Comparison of ENCODE assay signal across 15 cellular contexts in genomic region chr7:29327455-29327854, GRCh38.
DNase-seq lines count a peak whose midpoint lies in the region; ATAC-seq, FAIRE-seq and TF ChIP-seq lines count a peak whose summit lies in the region.
"Had no signal": no experiment of that assay in that cellular context is flagged by ENCODE, and none has a peak within 500 bp of the region (broad histone marks: within the 10 kb centered on the region; RNA-seq: fewer than 3 reads in every experiment).

No MANE protein-coding gene starts in this region.

- H3K27ac ChIP-seq in pancreas = peak overlapping the region in 3 of 4 donors; percentile 31 to 47 (median 41)

- DNase-seq in HEK293T (ENCODE audit: extremely low spot score) (peak; percentile 47), NCI-H2029 (lab: John Stamatoyannopoulos, UW) (peak; percentile 75), NCI-H526 treated with DMSO at 0.1 percent for 48 hours (lab: John Stamatoyannopoulos, UW) (peak; percentile 79), pancreas (no peak), UCSD-AML1 (lab: John Stamatoyannopoulos, UW; ENCODE audit: unreplicated experiment) (no peak)
- DNase-seq: activated gamma-delta T cell treated with Interleukin-2 at 50 U/mL for 16 hours, BE2C, GOT3, immature natural killer cell, retina, SIG-M5 had no signal

- H3K27me3 ChIP-seq in pancreas = no peaks in the 10 kb centered on the region
- H3K27me3 ChIP-seq: BE2C had no signal

- FAIRE-seq in pancreas (lab: Jason Lieb, UNC) = no peak
- FAIRE-seq: astrocyte had no signal

- intact Hi-C loops in pancreas (cut with DNase I) = no loop called here

- CTCF ChIA-PET in HEK293T (lab: Yijun Ruan, JAX) = interaction anchor here (0.7 kb wide), 1 partner anchor 138 kb away, joined by 3 read pairs; no protein-coding TSS in a partner anchor

- no peak for TF ChIP-seq CTCF in pancreas (IDR thresholded peaks at IDR 0.05)

- 81 to 84% methylated on average over 8 of the region's 8 CpGs for WGBS in pancreas, 2 donors

- POLR2A ChIA-PET in HEK293T (lab: Yijun Ruan, JAX) = no interaction called here

- ATAC-seq in pancreas (no peak), HG03159 (IDR thresholded peaks at IDR 0.05; ENCODE audit: unreplicated experiment) (no peak), GM19395 (IDR thresholded peaks at IDR 0.05; ENCODE audit: unreplicated experiment) (no peak)

- no peak overlapping the region for H3K4me3 ChIP-seq in pancreas
- H3K4me3 ChIP-seq: coronary artery had no signal

- no peaks in the 10 kb centered on the region for H3K36me3 ChIP-seq in pancreas
- H3K36me3 ChIP-seq: BE2C had no signal

- H3K4me1 ChIP-seq in pancreas = peaks cover 29 to 39% (median 38%) of the 10 kb centered on the region in 3 donors
- H3K4me1 ChIP-seq: BE2C had no signal

- no peaks in the 10 kb centered on the region for H3K9me3 ChIP-seq in pancreas
- H3K9me3 ChIP-seq: BE2C had no signal

TF ChIP-seq in HEK293T, 16 proteins besides CTCF, POLR2A, EP300 and RAD21:
- TF ChIP-seq L3MBTL2 (conservative IDR thresholded peaks at IDR 0.05) (no peak), BHLHE40 (IDR thresholded peaks at IDR 0.05; ENCODE audit: borderline replicate concordance) (no peak), NFRKB (IDR thresholded peaks at IDR 0.05) (no peak), ELF4 (IDR thresholded peaks at IDR 0.05) (no peak), TARDBP (IDR thresholded peaks at IDR 0.05) (no peak), ZNF384 (IDR thresholded peaks at IDR 0.05) (no peak), HDGF (IDR thresholded peaks at IDR 0.05; ENCODE audit: borderline replicate concordance) (no peak), LEF1 (IDR thresholded peaks at IDR 0.05; ENCODE audit: borderline replicate concordance) (no peak), FOXM1 (IDR thresholded peaks at IDR 0.05; ENCODE audit: borderline replicate concordance) (no peak), FOXA1 (IDR thresholded peaks at IDR 0.05) (no peak), SUZ12 (IDR thresholded peaks at IDR 0.05) (no peak)
TF ChIP-seq in HEK293T: peak in this region for 0.

Comparison
In these comparisons a context has a peak if more than half of its experiments do, and no peak if none do; other contexts are left out.
1. DNase-seq: peak in HEK293T (single experiment), NCI-H2029 (single experiment) and NCI-H526 treated with DMSO at 0.1 percent for 48 hours (single experiment); none in pancreas (0 of 6) and UCSD-AML1 (single experiment).